Comparison of ENCODE assay signal across 1 cellular context in genomic region chr19:16521715-16522289, GRCh38.
TF ChIP-seq lines count a peak whose summit lies in the region.

No MANE protein-coding gene starts in this region.

TF ChIP-seq in K562, 482 proteins besides CTCF, POLR2A, EP300 and RAD21:
- TF ChIP-seq POLR2H (tag; IDR thresholded peaks at IDR 0.05; ENCODE audit: low read depth) (no peak), HMGXB4 (CRISPR knock-in tag; IDR thresholded peaks at IDR 0.05) (no peak), ELF4 (CRISPR knock-in tag; IDR thresholded peaks at IDR 0.05) (no peak), THRB (CRISPR knock-in tag; conservative IDR thresholded peaks at IDR 0.05) (no peak), FOXA3 (CRISPR knock-in tag; conservative IDR thresholded peaks at IDR 0.05 in 1 of 2, IDR thresholded peaks at IDR 0.05 in 1 of 2) (no peak), POLR2G (IDR thresholded peaks at IDR 0.05; ENCODE audit: low read depth, low read length) (peak; percentile 39; the same call in 1 of the 2 replicates), ZNF778 (CRISPR knock-in tag; IDR thresholded peaks at IDR 0.05) (no peak), MEIS2 (IDR thresholded peaks at IDR 0.05; ENCODE audit: partially characterized antibody) (no peak), E2F6 (IDR thresholded peaks at IDR 0.05; ENCODE audit: borderline replicate concordance in 1 of 2, extremely low read depth in 1 of 2, insufficient read depth in 1 of 2, insufficient read length in 1 of 2, low read depth in 1 of 2, low read length in 1 of 2, poor library complexity in 1 of 2, severe bottlenecking in 1 of 2) (no peak), ZNF324 (CRISPR knock-in tag; IDR thresholded peaks at IDR 0.05) (no peak), POLR2AphosphoS5 (IDR thresholded peaks at IDR 0.05; ENCODE audit: control insufficient read depth, insufficient read depth, low read depth, low read length) (0 out of 2 replicates have a peak, but pooled peaks have one; percentile 14), MYC (IDR thresholded peaks at IDR 0.05; ENCODE audit: low read depth, low read length) (no peak), MYC (CRISPR knock-in tag; IDR thresholded peaks at IDR 0.05; ENCODE audit: borderline replicate concordance, low read depth) (no peak)
